7 cellular contexts compared by ENCODE assay signal in genomic region chr9:123225374-123225813, GRCh38. TPM values are rescaled to one million over a fixed set of nuclear protein-coding genes. Genes with fewer than 3 reads are reported as not detected.
DNase-seq lines count a peak whose midpoint lies in the region; ATAC-seq and TF ChIP-seq lines count a peak whose summit lies in the region.

No MANE protein-coding gene starts in this region.

- WGBS in mesendoderm (ENCODE audit: extremely low coverage, insufficient coverage, low lambda C conversion rate): no CpG with 5 or more reads among the region's 4 CpGs

- no peaks in the 10 kb centered on the region for H3K9me3 Mint-ChIP-seq in WTC11
- H3K9me3 Mint-ChIP-seq in stimulated activated effector memory CD8-positive, alpha-beta T cell treated with anti-CD3 and anti-CD28 coated beads, Interleukin-12 subunit alpha, Interleukin-12 subunit beta, amount 100 ng/mL, for 72 hours: no peaks in the 10 kb centered on the region

- no peaks in the 10 kb centered on the region for H3K36me3 ChIP-seq in mesendoderm (ENCODE audit: control insufficient read depth, insufficient read depth, low read length)

- no peaks in the 10 kb centered on the region for H3K4me1 ChIP-seq in mesendoderm (ENCODE audit: control insufficient read depth, low read depth, low read length)

- no peak overlapping the region for H3K9ac ChIP-seq in mesendoderm (ENCODE audit: low read length)

- no peak overlapping the region for H2BK5ac ChIP-seq in mesendoderm (ENCODE audit: low read length)

- no peak overlapping the region for H3K27ac ChIP-seq in mesendoderm (ENCODE audit: low read depth, low read length)

- no peaks in the 10 kb centered on the region for H3K36me3 Mint-ChIP-seq in WTC11
- H3K36me3 Mint-ChIP-seq in stimulated activated effector memory CD8-positive, alpha-beta T cell treated with anti-CD3 and anti-CD28 coated beads, Interleukin-12 subunit alpha, Interleukin-12 subunit beta, amount 100 ng/mL, for 72 hours: no peaks in the 10 kb centered on the region

- no peaks in the 10 kb centered on the region for H3K27me3 Mint-ChIP-seq in WTC11 (ENCODE audit: low read depth)

- TF ChIP-seq CTCF in GM10248 (IDR thresholded peaks at IDR 0.05; ENCODE audit: control extremely low read depth, extremely low read depth, low read depth, missing control alignments) (peak; percentile 64), WTC11 (IDR thresholded peaks at IDR 0.05) (no peak)

- H3K23ac ChIP-seq in mesendoderm (ENCODE audit: low read length): no peak overlapping the region

- no peaks in the 10 kb centered on the region for H3K27me3 ChIP-seq in mesendoderm (ENCODE audit: insufficient read depth, low read length, poor library complexity)

- H3K4me2 ChIP-seq in mesendoderm (ENCODE audit: low read length): no peak overlapping the region

- CTCF ChIA-PET in GM10248 (lab: Yijun Ruan, JAX): interaction anchor here (0.6 to 2.4 kb wide), 41 partner anchors 8 to 312 kb away, joined by 3 to 17 read pairs (median 4); partner anchors contain the start of gene ZBTB6
- CTCF ChIA-PET in WTC11 (lab: Charles Lee): interaction anchor here (0.5 to 1.7 kb wide), 32 partner anchors 10 to 408 kb away, joined by 3 to 16 read pairs (median 4); partner anchors contain the start of gene STRBP

- no peak overlapping the region for H2BK120ac ChIP-seq in mesendoderm (ENCODE audit: low read depth, low read length)

- H4K5ac ChIP-seq in mesendoderm (ENCODE audit: low read length): no peak overlapping the region

- no peak overlapping the region for H3K18ac ChIP-seq in mesendoderm (ENCODE audit: low read length)

- H3K56ac ChIP-seq in mesendoderm (ENCODE audit: low read length): no peak overlapping the region

- no peak overlapping the region for H4K8ac ChIP-seq in mesendoderm (ENCODE audit: low read depth, low read length)

- no peak overlapping the region for H3K4me3 ChIP-seq in mesendoderm (ENCODE audit: low read length)

- no peaks in the 10 kb centered on the region for H3K79me2 ChIP-seq in mesendoderm (ENCODE audit: control insufficient read depth, insufficient read depth, low read length)

- ATAC-seq in GM21447 (IDR thresholded peaks at IDR 0.05; ENCODE audit: unreplicated experiment): peak; percentile 96
- ATAC-seq in WTC11: peak; percentile 94
- peak; percentile 97 for ATAC-seq in stimulated activated effector memory CD8-positive, alpha-beta T cell treated with anti-CD3 and anti-CD28 coated beads, Interleukin-12 subunit alpha, Interleukin-12 subunit beta, amount 100 ng/mL, for 72 hours

- peaks cover 6% of the 10 kb centered on the region for H3K79me1 ChIP-seq in mesendoderm (ENCODE audit: low read length)

- POLR2A ChIA-PET in GM10248 (lab: Yijun Ruan, JAX) (interaction anchor here (0.6 kb wide), 1 partner anchor 900 kb away, joined by 5 read pairs; no protein-coding TSS in a partner anchor), WTC11 (lab: Charles Lee) (no interaction called here)

- H2BK15ac ChIP-seq in mesendoderm (replicated peaks; ENCODE audit: low read depth): no peak overlapping the region

- no peak overlapping the region for H3K4ac ChIP-seq in mesendoderm (ENCODE audit: low read depth, low read length)

- DNase-seq in GM10248 (ENCODE audit: extremely low spot score) (peak; percentile 71), HS-5 (ENCODE audit: low read depth) (peak; percentile 54), WTC11 (ENCODE audit: low spot score) (peak; percentile 47), cerebellar cortex (ENCODE audit: low spot score) (peak; percentile 54), mesendoderm (peak; percentile 79)
- DNase-seq in stimulated activated effector memory CD8-positive, alpha-beta T cell treated with anti-CD3 and anti-CD28 coated beads, Interleukin-12 subunit alpha, Interleukin-12 subunit beta, amount 100 ng/mL, for 72 hours (ENCODE audit: low spot score in 2 of 2): peak; percentile 33 to 72

- peaks cover 37% of the 10 kb centered on the region for H3K4me1 Mint-ChIP-seq in WTC11
- peaks cover 21% of the 10 kb centered on the region for H3K4me1 Mint-ChIP-seq in stimulated activated effector memory CD8-positive, alpha-beta T cell treated with anti-CD3 and anti-CD28 coated beads, Interleukin-12 subunit alpha, Interleukin-12 subunit beta, amount 100 ng/mL, for 72 hours

- H3K27ac Mint-ChIP-seq in WTC11: 0 out of 2 replicates have a peak overlapping the region, but pooled peaks have one; percentile 55
- peak overlapping the region; percentile 15 for H3K27ac Mint-ChIP-seq in stimulated activated effector memory CD8-positive, alpha-beta T cell treated with anti-CD3 and anti-CD28 coated beads, Interleukin-12 subunit alpha, Interleukin-12 subunit beta, amount 100 ng/mL, for 72 hours

- no peak overlapping the region for H2AK5ac ChIP-seq in mesendoderm (ENCODE audit: low read length)

- no peak overlapping the region for H3K4me3 Mint-ChIP-seq in WTC11
- H3K4me3 Mint-ChIP-seq in stimulated activated effector memory CD8-positive, alpha-beta T cell treated with anti-CD3 and anti-CD28 coated beads, Interleukin-12 subunit alpha, Interleukin-12 subunit beta, amount 100 ng/mL, for 72 hours: peak overlapping the region; percentile 27

TF ChIP-seq in WTC11, 78 proteins besides CTCF, POLR2A, EP300 and RAD21:
- TF ChIP-seq, protein P1, sequence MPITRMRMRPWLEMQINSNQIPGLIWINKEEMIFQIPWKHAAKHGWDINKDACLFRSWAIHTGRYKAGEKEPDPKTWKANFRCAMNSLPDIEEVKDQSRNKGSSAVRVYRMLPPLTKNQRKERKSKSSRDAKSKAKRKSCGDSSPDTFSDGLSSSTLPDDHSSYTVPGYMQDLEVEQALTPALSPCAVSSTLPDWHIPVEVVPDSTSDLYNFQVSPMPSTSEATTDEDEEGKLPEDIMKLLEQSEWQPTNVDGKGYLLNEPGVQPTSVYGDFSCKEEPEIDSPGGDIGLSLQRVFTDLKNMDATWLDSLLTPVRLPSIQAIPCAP (CRISPR knock-in tag; IDR thresholded peaks at IDR 0.05): no peak
- TF ChIP-seq HMGA2 (CRISPR knock-in tag; IDR thresholded peaks at IDR 0.05): no peak
- TF ChIP-seq MLX (CRISPR knock-in tag; IDR thresholded peaks at IDR 0.05): no peak
- no peak for TF ChIP-seq NR2C2 (CRISPR knock-in tag; IDR thresholded peaks at IDR 0.05)
- no peak for TF ChIP-seq MYBL2 (CRISPR knock-in tag; IDR thresholded peaks at IDR 0.05)
- no peak for TF ChIP-seq OVOL2 (CRISPR knock-in tag; IDR thresholded peaks at IDR 0.05; ENCODE audit: borderline replicate concordance)
- no peak for TF ChIP-seq GTF2I (CRISPR knock-in tag; conservative IDR thresholded peaks at IDR 0.05)

RNA-seq across cellular contexts. Expression of gene STRBP, which starts 43.0 kb away (rescaled TPM):
- 90.9 to 102 TPM (median 96.3 TPM) in 3 replicates for total RNA-seq in WTC11 (2021)
- 48.0 TPM for polyA plus RNA-seq in mesendoderm (2013, experiment 1 of 2)
- polyA plus RNA-seq in mesendoderm (2013, experiment 2 of 2): 48.6 TPM
